In genomic region chr16:28549301-28549899, GRCh38 we compare ENCODE assay signal across 8 cellular contexts. TPM values are rescaled to one million over a fixed set of nuclear protein-coding genes. Genes with fewer than 3 reads are reported as not detected.
DNase-seq lines count a peak whose midpoint lies in the region; ATAC-seq lines count a peak whose summit lies in the region.

No MANE protein-coding gene starts in this region.

- H3K9ac ChIP-seq in mesenchymal stem cell (ENCODE audit: low read length) = no peak overlapping the region

- H3K4me1 ChIP-seq in mesenchymal stem cell (ENCODE audit: control insufficient read depth, insufficient read depth, low read depth, low read length) = peaks cover under 1% of the 10 kb centered on the region

- H2AFZ ChIP-seq in mesenchymal stem cell (ENCODE audit: low read depth, low read length) = no peak overlapping the region

- H2AK5ac ChIP-seq in mesenchymal stem cell (ENCODE audit: low read length, severe bottlenecking) = no peak overlapping the region

- H2BK5ac ChIP-seq in mesenchymal stem cell (ENCODE audit: low read depth, low read length, poor library complexity, severe bottlenecking) = no peak overlapping the region

- H2BK12ac ChIP-seq in mesenchymal stem cell (ENCODE audit: low read length in 2 of 2) = no peak overlapping the region

- H4K91ac ChIP-seq in mesenchymal stem cell (ENCODE audit: low read length) = no peak overlapping the region

- H3K36me3 ChIP-seq in MG63 = no peaks in the 10 kb centered on the region
- no peaks in the 10 kb centered on the region for H3K36me3 ChIP-seq in mesenchymal stem cell (ENCODE audit: control insufficient read depth in 1 of 2, insufficient read depth in 2 of 2, low read depth in 1 of 2, low read length in 2 of 2)

- H3K4me3 ChIP-seq in MG63 (no peak overlapping the region), mesenchymal stem cell (ENCODE audit: insufficient read depth in 1 of 2, low read depth in 1 of 2, low read length in 2 of 2) (no peak overlapping the region)

- H3K4ac ChIP-seq in mesenchymal stem cell (ENCODE audit: low read depth in 1 of 2, low read length in 2 of 2) = no peak overlapping the region

- no peak overlapping the region for H2BK120ac ChIP-seq in mesenchymal stem cell (ENCODE audit: low read depth, low read length)

- WGBS in mesenchymal stem cell = 74% methylated on average over 11 of the region's 11 CpGs

- no peak overlapping the region for H3K18ac ChIP-seq in mesenchymal stem cell (ENCODE audit: low read depth in 1 of 2, low read length in 2 of 2)

- no peak overlapping the region for H3K27ac ChIP-seq in mesenchymal stem cell (ENCODE audit: low read length, poor library complexity, severe bottlenecking)

- H3K14ac ChIP-seq in mesenchymal stem cell (ENCODE audit: low read length in 2 of 2) = no peak overlapping the region

- H3K9me3 ChIP-seq in MG63 = no peaks in the 10 kb centered on the region
- no peaks in the 10 kb centered on the region for H3K9me3 ChIP-seq in mesenchymal stem cell (ENCODE audit: control insufficient read depth, low read length)

- DNase-seq in NCI-H2107 treated with DMSO at 0.1 percent for 48 hours (lab: John Stamatoyannopoulos, UW; ENCODE audit: unreplicated experiment) (peak; percentile 3), NCI-H2107 (lab: John Stamatoyannopoulos, UW) (no peak), MG63 (peak; percentile 4), amniotic stem cell (lab: John Stamatoyannopoulos, UW) (peak; percentile 21), mesenchymal stem cell (peak; percentile 38), amygdala (lab: John Stamatoyannopoulos, UW) (no peak)

- H3K23ac ChIP-seq in mesenchymal stem cell (ENCODE audit: low read length in 2 of 2) = no peak overlapping the region

- H3K4me2 ChIP-seq in mesenchymal stem cell (ENCODE audit: low read length, poor library complexity, severe bottlenecking) = no peak overlapping the region

- no peak overlapping the region for H2BK15ac ChIP-seq in mesenchymal stem cell (ENCODE audit: low read depth, poor library complexity, severe bottlenecking)

- ATAC-seq in HG02870 (IDR thresholded peaks at IDR 0.05; ENCODE audit: unreplicated experiment) (no peak), GM21423 (IDR thresholded peaks at IDR 0.05; ENCODE audit: unreplicated experiment) (no peak)

- no peaks in the 10 kb centered on the region for H3K79me1 ChIP-seq in mesenchymal stem cell (replicated peaks; ENCODE audit: low read length, poor library complexity, severe bottlenecking)

- no peak overlapping the region for H4K8ac ChIP-seq in mesenchymal stem cell (ENCODE audit: low read length)

- H3K27me3 ChIP-seq in MG63 (no peaks in the 10 kb centered on the region), mesenchymal stem cell (ENCODE audit: control insufficient read depth in 1 of 2, insufficient read depth in 1 of 2, low read length in 2 of 2) (peaks cover 0 to 4% of the 10 kb centered on the region in 2 experiments)

RNA-seq across cellular contexts. Expression of gene SGF29, which starts 4.3 kb away (rescaled TPM):
- total RNA-seq in MG63 (2014; rRNA removed; shearing (Covaris generic); ENCODE audit: low replicate concordance) = 4.6 and 4.7 TPM in 2 replicates
- 9.3 TPM for polyA plus RNA-seq in mesenchymal stem cell (2013, experiment 1 of 2)
- polyA plus RNA-seq in mesenchymal stem cell (2013, experiment 2 of 2) = 10.1 TPM

RNA-seq across cellular contexts. Expression of gene NUPR1, which starts 10.6 kb away (rescaled TPM):
- total RNA-seq in MG63 (2014; rRNA removed; shearing (Covaris generic); ENCODE audit: low replicate concordance) = 38.1 and 78.4 TPM in 2 replicates
- 21.6 TPM for polyA plus RNA-seq in mesenchymal stem cell (2013, experiment 1 of 2)
- polyA plus RNA-seq in mesenchymal stem cell (2013, experiment 2 of 2) = 21.0 TPM

RNA-seq across cellular contexts. Expression of gene IL27, which starts 42.8 kb away (rescaled TPM):
- not detected in 2 replicates for total RNA-seq in MG63 (2014; rRNA removed; shearing (Covaris generic); ENCODE audit: low replicate concordance)
- polyA plus RNA-seq in mesenchymal stem cell (2013, experiment 1 of 2) = not detected
- not detected for polyA plus RNA-seq in mesenchymal stem cell (2013, experiment 2 of 2)

RNA-seq across cellular contexts. Expression of gene SULT1A2, which starts 47.5 kb away (rescaled TPM):
- not detected in 2 replicates for total RNA-seq in MG63 (2014; rRNA removed; shearing (Covaris generic); ENCODE audit: low replicate concordance)
- polyA plus RNA-seq in mesenchymal stem cell (2013, experiment 1 of 2) = 0.08 TPM
- 0.10 TPM for polyA plus RNA-seq in mesenchymal stem cell (2013, experiment 2 of 2)

RNA-seq across cellular contexts. Expression of gene APOBR, which starts 55.0 kb away (rescaled TPM):
- total RNA-seq in MG63 (2014; rRNA removed; shearing (Covaris generic); ENCODE audit: low replicate concordance) = not detected in 2 replicates
- polyA plus RNA-seq in mesenchymal stem cell (2013, experiment 1 of 2) = 0.01 TPM
- polyA plus RNA-seq in mesenchymal stem cell (2013, experiment 2 of 2) = 0.03 TPM

Comparison
In these comparisons a context has a peak if more than half of its experiments do, and no peak if none do; other contexts are left out.
1. DNase-seq: peak in NCI-H2107 treated with DMSO at 0.1 percent for 48 hours (single experiment), MG63 (single experiment), amniotic stem cell (single experiment) and mesenchymal stem cell (single experiment); none in NCI-H2107 (single experiment) and amygdala (0 of 56).